1 cellular context compared by ENCODE assay signal in genomic region chr2:145075454-145076062, GRCh38.
TF ChIP-seq lines count a peak whose summit lies in the region.

No MANE protein-coding gene starts in this region.

TF ChIP-seq in SK-N-SH treated with all-trans-retinoic acid at 6 μM for 48 hours, 23 proteins besides CTCF, POLR2A, EP300 and RAD21 (continued from another document):
- no peak for TF ChIP-seq POU6F1 (CRISPR knock-in tag; IDR thresholded peaks at IDR 0.05; ENCODE audit: borderline replicate concordance, low read depth)
TF ChIP-seq in SK-N-SH treated with all-trans-retinoic acid at 6 μM for 48 hours: peak in this region for 1.
